Comparison of ENCODE assay signal across 13 cellular contexts in the genomic region with DNA sequence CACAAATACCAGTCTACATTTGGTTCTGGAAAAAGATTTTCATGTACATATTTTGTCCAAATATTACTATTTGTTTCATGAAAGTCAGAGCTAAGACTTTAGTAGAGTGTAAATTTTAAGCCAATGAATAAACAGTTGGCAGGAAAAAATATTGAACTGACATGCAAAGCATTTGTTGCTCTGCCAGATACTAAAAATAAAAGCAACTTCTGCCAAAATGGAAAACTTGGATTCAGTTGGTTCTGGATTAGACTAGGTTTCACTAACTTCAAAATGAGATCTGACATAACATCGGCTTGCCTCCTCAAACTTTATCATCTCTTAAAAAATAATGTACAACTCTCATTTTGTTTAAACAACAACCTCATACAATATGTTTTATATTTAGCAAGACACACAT.
"Had no signal": no experiment of that assay in that cellular context is flagged by ENCODE, and none has a peak within 500 bp of the region (broad histone marks: within the 10 kb centered on the region; RNA-seq: fewer than 3 reads in every experiment).

No MANE protein-coding gene starts in this region.

- H3K9me3 ChIP-seq: gastrocnemius medialis, heart right ventricle, lower lobe of right lung had no signal

- DNase-seq: activated CD4-positive, alpha-beta T cell treated with anti-CD3 and anti-CD28 coated beads for 1 hour; activated effector memory CD4-positive, alpha-beta T cell treated with anti-CD3 and anti-CD28 coated beads, Interleukin-2, amount 50 U/mL, for 16 hours; activated naive CD4-positive, alpha-beta T cell treated with anti-CD3 and anti-CD28 coated beads, Interleukin-2, amount 50 U/mL, for 16 hours; activated T-cell treated with anti-CD3 and anti-CD28 coated beads, Interleukin-2, amount 50 U/mL, for 72 hours; endodermal cell; gastrocnemius medialis; heart right ventricle; lower lobe of right lung; stimulated activated naive B cell treated with anti-CD40 and anti-IgM and Interleukin-4, amounts not matched to agents 10 μg/mL and 1 μg/mL and 100 μg/mL, for 72 hours; WERI-Rb-1 had no signal

- ATAC-seq: activated T-cell treated with anti-CD3 and anti-CD28 coated beads, Interleukin-2, amount 50 U/mL, for 72 hours; gastrocnemius medialis; lower lobe of right lung; stimulated activated naive B cell treated with anti-CD40 and anti-IgM and Interleukin-4, amounts not matched to agents 10 μg/mL and 1 μg/mL and 100 μg/mL, for 72 hours had no signal

- FAIRE-seq: astrocyte, bronchial epithelial cell had no signal

- H3K9ac ChIP-seq: parathyroid adenoma had no signal

- H3K4me3 ChIP-seq: gastrocnemius medialis, heart right ventricle, lower lobe of right lung had no signal

- H3K4me1 ChIP-seq: lower lobe of right lung, parathyroid adenoma had no signal

- H3K27me3 ChIP-seq: gastrocnemius medialis, heart right ventricle had no signal
